20 cellular contexts compared by ENCODE assay signal in genomic region chr5:61915646-61916045, GRCh38.
"Had no signal": no experiment of that assay in that cellular context is flagged by ENCODE, and none has a peak within 500 bp of the region (broad histone marks: within the 10 kb centered on the region; RNA-seq: fewer than 3 reads in every experiment).

No MANE protein-coding gene starts in this region.

- DNase-seq: activated CD4-positive, alpha-beta T cell treated with anti-CD3 and anti-CD28 coated beads, Interleukin-2, amount 50 U/mL, for 4 hours; activated naive CD4-positive, alpha-beta T cell; activated T-cell treated with anti-CD3 and anti-CD28 coated beads for 4 hours; body of pancreas; effector memory CD8-positive, alpha-beta T cell; hypothalamus; kidney; left lung; mucosa of descending colon; naive thymus-derived CD4-positive, alpha-beta T cell; ovary; psoas muscle; right cardiac atrium; stimulated activated naive CD8-positive, alpha-beta T cell treated with anti-CD3 and anti-CD28 coated beads, Interleukin-15, Interleukin-2, amounts not matched to agents 100 U/mL and 50 U/mL, for 24 hours; substantia nigra; T-helper 2 cell; tibial artery; WERI-Rb-1 had no signal

- H3K27me3 Mint-ChIP-seq: effector memory CD8-positive, alpha-beta T cell had no signal

- ATAC-seq: body of pancreas; effector memory CD8-positive, alpha-beta T cell; left lung; mucosa of descending colon; naive thymus-derived CD4-positive, alpha-beta T cell; psoas muscle; right cardiac atrium; stimulated activated naive CD8-positive, alpha-beta T cell treated with anti-CD3 and anti-CD28 coated beads, Interleukin-15, Interleukin-2, amounts not matched to agents 100 U/mL and 50 U/mL, for 24 hours had no signal

- H3K9me3 ChIP-seq: mucosa of descending colon, ovary, vagina had no signal

- H3K36me3 ChIP-seq: left lung, ovary, tibial artery, vagina, WERI-Rb-1 had no signal

- FAIRE-seq: frontal cortex, kidney had no signal

- H3K27ac ChIP-seq: body of pancreas, left lung, ovary, psoas muscle, tibial artery, vagina, WERI-Rb-1 had no signal

- H3K4me3 Mint-ChIP-seq: effector memory CD8-positive, alpha-beta T cell; naive thymus-derived CD4-positive, alpha-beta T cell had no signal

- H3K27ac Mint-ChIP-seq: effector memory CD8-positive, alpha-beta T cell; naive thymus-derived CD4-positive, alpha-beta T cell had no signal

- H3K4me1 ChIP-seq: left lung, psoas muscle, tibial artery, vagina had no signal

- H3K27me3 ChIP-seq: body of pancreas, left lung, ovary, tibial artery, vagina had no signal

- H3K36me3 Mint-ChIP-seq: naive thymus-derived CD4-positive, alpha-beta T cell had no signal

- H3K4me3 ChIP-seq: body of pancreas, left lung, mucosa of descending colon, ovary, psoas muscle, tibial artery, vagina had no signal
